Comparison of ENCODE assay signal across 1 cellular context in the genomic region with DNA sequence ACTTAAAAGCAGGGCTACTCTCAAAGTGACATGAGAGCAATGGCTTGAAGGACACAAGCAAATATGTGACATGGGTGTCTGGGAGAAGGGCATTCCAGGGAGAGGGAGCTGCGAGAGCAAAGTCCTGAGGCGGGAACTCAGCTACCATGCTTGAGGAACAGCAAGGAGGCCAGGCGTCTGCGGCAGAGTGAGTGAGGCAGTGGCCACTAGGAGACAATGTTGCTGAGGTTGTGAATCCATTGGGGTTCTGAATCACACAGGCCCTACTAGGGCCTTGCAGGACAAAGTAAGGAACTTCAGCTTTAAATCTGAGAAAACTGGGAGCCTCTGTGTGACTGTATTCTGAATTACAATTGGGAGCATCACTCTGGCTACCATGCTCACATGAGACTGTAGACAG.
TF ChIP-seq lines count a peak whose summit lies in the region.

No MANE protein-coding gene starts in this region.

TF ChIP-seq in A549, 52 proteins besides CTCF, POLR2A, EP300 and RAD21 (continued from another document):
- TF ChIP-seq, protein P1, sequence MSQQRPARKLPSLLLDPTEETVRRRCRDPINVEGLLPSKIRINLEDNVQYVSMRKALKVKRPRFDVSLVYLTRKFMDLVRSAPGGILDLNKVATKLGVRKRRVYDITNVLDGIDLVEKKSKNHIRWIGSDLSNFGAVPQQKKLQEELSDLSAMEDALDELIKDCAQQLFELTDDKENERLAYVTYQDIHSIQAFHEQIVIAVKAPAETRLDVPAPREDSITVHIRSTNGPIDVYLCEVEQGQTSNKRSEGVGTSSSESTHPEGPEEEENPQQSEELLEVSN (IDR thresholded peaks at IDR 0.05; ENCODE audit: borderline replicate concordance, low read depth), result no peak
- TF ChIP-seq, protein P2, sequence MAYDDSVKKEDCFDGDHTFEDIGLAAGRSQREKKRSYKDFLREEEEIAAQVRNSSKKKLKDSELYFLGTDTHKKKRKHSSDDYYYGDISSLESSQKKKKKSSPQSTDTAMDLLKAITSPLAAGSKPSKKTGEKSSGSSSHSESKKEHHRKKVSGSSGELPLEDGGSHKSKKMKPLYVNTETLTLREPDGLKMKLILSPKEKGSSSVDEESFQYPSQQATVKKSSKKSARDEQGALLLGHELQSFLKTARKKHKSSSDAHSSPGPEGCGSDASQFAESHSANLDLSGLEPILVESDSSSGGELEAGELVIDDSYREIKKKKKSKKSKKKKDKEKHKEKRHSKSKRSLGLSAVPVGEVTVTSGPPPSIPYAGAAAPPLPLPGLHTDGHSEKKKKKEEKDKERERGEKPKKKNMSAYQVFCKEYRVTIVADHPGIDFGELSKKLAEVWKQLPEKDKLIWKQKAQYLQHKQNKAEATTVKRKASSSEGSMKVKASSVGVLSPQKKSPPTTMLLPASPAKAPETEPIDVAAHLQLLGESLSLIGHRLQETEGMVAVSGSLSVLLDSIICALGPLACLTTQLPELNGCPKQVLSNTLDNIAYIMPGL (CRISPR knock-in tag; IDR thresholded peaks at IDR 0.05; ENCODE audit: borderline replicate concordance), result no peak
- TF ChIP-seq ZC3H11A (IDR thresholded peaks at IDR 0.05) (no peak), SREBF2 (IDR thresholded peaks at IDR 0.05) (no peak), GATA3 (IDR thresholded peaks at IDR 0.05; ENCODE audit: borderline replicate concordance) (no peak), POLR2AphosphoS2 (conservative IDR thresholded peaks at IDR 0.05; ENCODE audit: low read length) (no peak)
- TF ChIP-seq, protein P3, sequence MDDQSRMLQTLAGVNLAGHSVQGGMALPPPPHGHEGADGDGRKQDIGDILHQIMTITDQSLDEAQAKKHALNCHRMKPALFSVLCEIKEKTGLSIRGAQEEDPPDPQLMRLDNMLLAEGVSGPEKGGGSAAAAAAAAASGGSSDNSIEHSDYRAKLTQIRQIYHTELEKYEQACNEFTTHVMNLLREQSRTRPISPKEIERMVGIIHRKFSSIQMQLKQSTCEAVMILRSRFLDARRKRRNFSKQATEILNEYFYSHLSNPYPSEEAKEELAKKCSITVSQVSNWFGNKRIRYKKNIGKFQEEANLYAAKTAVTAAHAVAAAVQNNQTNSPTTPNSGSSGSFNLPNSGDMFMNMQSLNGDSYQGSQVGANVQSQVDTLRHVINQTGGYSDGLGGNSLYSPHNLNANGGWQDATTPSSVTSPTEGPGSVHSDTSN (IDR thresholded peaks at IDR 0.05), result no peak
